ENCODE assay signal across 1 cellular context in genomic region chr7:148940702-148941597, GRCh38.
TF ChIP-seq lines count a peak whose summit lies in the region.

No MANE protein-coding gene starts in this region.

TF ChIP-seq in HepG2, 621 proteins besides CTCF, POLR2A, EP300 and RAD21 (continued from another document and continues in another):
- TF ChIP-seq MXI1 (IDR thresholded peaks at IDR 0.05; ENCODE audit: borderline replicate concordance, low read depth, low read length) (peak; percentile 62; the same call in 1 of the 3 replicates), HCFC1 (IDR thresholded peaks at IDR 0.05; ENCODE audit: low read depth, low read length) (no peak), MIXL1 (CRISPR knock-in tag; IDR thresholded peaks at IDR 0.05) (peak; percentile 55; the same call in 1 of the 2 replicates), TOE1 (CRISPR knock-in tag; IDR thresholded peaks at IDR 0.05) (no peak), PCBP2 (optimal IDR thresholded peaks at IDR 0.05; ENCODE audit: low read depth, low read length, poor library complexity, severe bottlenecking) (no peak), SP2 (CRISPR knock-in tag; IDR thresholded peaks at IDR 0.05) (no peak), FOXO4 (CRISPR knock-in tag; conservative IDR thresholded peaks at IDR 0.05) (no peak), HHEX (CRISPR knock-in tag; IDR thresholded peaks at IDR 0.05) (no peak), NFKB2 (CRISPR knock-in tag; IDR thresholded peaks at IDR 0.05; ENCODE audit: borderline replicate concordance) (peak; percentile 86; the same call in 1 of the 2 replicates), MAFK (conservative IDR thresholded peaks at IDR 0.05 in 1 of 2, IDR thresholded peaks at IDR 0.05 in 1 of 2; ENCODE audit: low read length in 2 of 2) (no peak), KDM5B (CRISPR knock-in tag; IDR thresholded peaks at IDR 0.05; ENCODE audit: borderline replicate concordance) (peak; percentile 73; the same call in 1 of the 2 replicates), ARID3A (IDR thresholded peaks at IDR 0.05; ENCODE audit: low read depth, low read length) (peak; percentile 61; the same call in 1 of the 2 replicates), ZNF33A (CRISPR knock-in tag; IDR thresholded peaks at IDR 0.05; ENCODE audit: borderline replicate concordance) (no peak), TFE3 (CRISPR knock-in tag; IDR thresholded peaks at IDR 0.05) (no peak), ZNF841 (CRISPR knock-in tag; IDR thresholded peaks at IDR 0.05; ENCODE audit: borderline replicate concordance) (no peak), SIX1 (CRISPR knock-in tag; IDR thresholded peaks at IDR 0.05; ENCODE audit: borderline replicate concordance) (no peak), CHD2 (IDR thresholded peaks at IDR 0.05; ENCODE audit: low read depth, low read length) (no peak), ZBTB49 (CRISPR knock-in tag; IDR thresholded peaks at IDR 0.05; ENCODE audit: borderline replicate concordance) (no peak), POLR2AphosphoS2 (IDR thresholded peaks at IDR 0.05; ENCODE audit: low read depth, low read length) (no peak), FOXM1 (CRISPR knock-in tag; IDR thresholded peaks at IDR 0.05) (no peak), NCOA1 (CRISPR knock-in tag; IDR thresholded peaks at IDR 0.05) (no peak), CBX5 (CRISPR knock-in tag; IDR thresholded peaks at IDR 0.05; ENCODE audit: borderline replicate concordance) (peak; percentile 18; the same call in 1 of the 2 replicates), MTA3 (CRISPR knock-in tag; IDR thresholded peaks at IDR 0.05) (no peak), HNF4A (CRISPR knock-in tag; IDR thresholded peaks at IDR 0.05) (no peak; the same call in 1 of the 2 replicates), NCOA5 (CRISPR knock-in tag; IDR thresholded peaks at IDR 0.05) (no peak), ZNF20 (CRISPR knock-in tag; IDR thresholded peaks at IDR 0.05) (no peak), ZNF234 (CRISPR knock-in tag; conservative IDR thresholded peaks at IDR 0.05) (no peak), ZNF362 (CRISPR knock-in tag; IDR thresholded peaks at IDR 0.05; ENCODE audit: borderline replicate concordance) (no peak)
- TF ChIP-seq, protein P1, sequence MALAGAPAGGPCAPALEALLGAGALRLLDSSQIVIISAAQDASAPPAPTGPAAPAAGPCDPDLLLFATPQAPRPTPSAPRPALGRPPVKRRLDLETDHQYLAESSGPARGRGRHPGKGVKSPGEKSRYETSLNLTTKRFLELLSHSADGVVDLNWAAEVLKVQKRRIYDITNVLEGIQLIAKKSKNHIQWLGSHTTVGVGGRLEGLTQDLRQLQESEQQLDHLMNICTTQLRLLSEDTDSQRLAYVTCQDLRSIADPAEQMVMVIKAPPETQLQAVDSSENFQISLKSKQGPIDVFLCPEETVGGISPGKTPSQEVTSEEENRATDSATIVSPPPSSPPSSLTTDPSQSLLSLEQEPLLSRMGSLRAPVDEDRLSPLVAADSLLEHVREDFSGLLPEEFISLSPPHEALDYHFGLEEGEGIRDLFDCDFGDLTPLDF (CRISPR knock-in tag; IDR thresholded peaks at IDR 0.05) = peak; percentile 54; the same call in 1 of the 2 replicates
- TF ChIP-seq, protein P2, sequence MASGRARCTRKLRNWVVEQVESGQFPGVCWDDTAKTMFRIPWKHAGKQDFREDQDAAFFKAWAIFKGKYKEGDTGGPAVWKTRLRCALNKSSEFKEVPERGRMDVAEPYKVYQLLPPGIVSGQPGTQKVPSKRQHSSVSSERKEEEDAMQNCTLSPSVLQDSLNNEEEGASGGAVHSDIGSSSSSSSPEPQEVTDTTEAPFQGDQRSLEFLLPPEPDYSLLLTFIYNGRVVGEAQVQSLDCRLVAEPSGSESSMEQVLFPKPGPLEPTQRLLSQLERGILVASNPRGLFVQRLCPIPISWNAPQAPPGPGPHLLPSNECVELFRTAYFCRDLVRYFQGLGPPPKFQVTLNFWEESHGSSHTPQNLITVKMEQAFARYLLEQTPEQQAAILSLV (CRISPR knock-in tag; IDR thresholded peaks at IDR 0.05; ENCODE audit: borderline replicate concordance) = no peak; the same call in 1 of the 2 replicates
- TF ChIP-seq, protein P3, sequence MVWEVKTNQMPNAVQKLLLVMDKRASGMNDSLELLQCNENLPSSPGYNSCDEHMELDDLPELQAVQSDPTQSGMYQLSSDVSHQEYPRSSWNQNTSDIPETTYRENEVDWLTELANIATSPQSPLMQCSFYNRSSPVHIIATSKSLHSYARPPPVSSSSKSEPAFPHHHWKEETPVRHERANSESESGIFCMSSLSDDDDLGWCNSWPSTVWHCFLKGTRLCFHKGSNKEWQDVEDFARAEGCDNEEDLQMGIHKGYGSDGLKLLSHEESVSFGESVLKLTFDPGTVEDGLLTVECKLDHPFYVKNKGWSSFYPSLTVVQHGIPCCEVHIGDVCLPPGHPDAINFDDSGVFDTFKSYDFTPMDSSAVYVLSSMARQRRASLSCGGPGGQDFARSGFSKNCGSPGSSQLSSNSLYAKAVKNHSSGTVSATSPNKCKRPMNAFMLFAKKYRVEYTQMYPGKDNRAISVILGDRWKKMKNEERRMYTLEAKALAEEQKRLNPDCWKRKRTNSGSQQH (CRISPR knock-in tag; IDR thresholded peaks at IDR 0.05; ENCODE audit: low read depth) = no peak
- TF ChIP-seq, protein P4, sequence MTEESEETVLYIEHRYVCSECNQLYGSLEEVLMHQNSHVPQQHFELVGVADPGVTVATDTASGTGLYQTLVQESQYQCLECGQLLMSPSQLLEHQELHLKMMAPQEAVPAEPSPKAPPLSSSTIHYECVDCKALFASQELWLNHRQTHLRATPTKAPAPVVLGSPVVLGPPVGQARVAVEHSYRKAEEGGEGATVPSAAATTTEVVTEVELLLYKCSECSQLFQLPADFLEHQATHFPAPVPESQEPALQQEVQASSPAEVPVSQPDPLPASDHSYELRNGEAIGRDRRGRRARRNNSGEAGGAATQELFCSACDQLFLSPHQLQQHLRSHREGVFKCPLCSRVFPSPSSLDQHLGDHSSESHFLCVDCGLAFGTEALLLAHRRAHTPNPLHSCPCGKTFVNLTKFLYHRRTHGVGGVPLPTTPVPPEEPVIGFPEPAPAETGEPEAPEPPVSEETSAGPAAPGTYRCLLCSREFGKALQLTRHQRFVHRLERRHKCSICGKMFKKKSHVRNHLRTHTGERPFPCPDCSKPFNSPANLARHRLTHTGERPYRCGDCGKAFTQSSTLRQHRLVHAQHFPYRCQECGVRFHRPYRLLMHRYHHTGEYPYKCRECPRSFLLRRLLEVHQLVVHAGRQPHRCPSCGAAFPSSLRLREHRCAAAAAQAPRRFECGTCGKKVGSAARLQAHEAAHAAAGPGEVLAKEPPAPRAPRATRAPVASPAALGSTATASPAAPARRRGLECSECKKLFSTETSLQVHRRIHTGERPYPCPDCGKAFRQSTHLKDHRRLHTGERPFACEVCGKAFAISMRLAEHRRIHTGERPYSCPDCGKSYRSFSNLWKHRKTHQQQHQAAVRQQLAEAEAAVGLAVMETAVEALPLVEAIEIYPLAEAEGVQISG (CRISPR knock-in tag; IDR thresholded peaks at IDR 0.05) = peak; percentile 67
- TF ChIP-seq, protein P5, sequence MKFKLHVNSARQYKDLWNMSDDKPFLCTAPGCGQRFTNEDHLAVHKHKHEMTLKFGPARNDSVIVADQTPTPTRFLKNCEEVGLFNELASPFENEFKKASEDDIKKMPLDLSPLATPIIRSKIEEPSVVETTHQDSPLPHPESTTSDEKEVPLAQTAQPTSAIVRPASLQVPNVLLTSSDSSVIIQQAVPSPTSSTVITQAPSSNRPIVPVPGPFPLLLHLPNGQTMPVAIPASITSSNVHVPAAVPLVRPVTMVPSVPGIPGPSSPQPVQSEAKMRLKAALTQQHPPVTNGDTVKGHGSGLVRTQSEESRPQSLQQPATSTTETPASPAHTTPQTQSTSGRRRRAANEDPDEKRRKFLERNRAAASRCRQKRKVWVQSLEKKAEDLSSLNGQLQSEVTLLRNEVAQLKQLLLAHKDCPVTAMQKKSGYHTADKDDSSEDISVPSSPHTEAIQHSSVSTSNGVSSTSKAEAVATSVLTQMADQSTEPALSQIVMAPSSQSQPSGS (CRISPR knock-in tag; IDR thresholded peaks at IDR 0.05) = no peak
- TF ChIP-seq, protein P6, sequence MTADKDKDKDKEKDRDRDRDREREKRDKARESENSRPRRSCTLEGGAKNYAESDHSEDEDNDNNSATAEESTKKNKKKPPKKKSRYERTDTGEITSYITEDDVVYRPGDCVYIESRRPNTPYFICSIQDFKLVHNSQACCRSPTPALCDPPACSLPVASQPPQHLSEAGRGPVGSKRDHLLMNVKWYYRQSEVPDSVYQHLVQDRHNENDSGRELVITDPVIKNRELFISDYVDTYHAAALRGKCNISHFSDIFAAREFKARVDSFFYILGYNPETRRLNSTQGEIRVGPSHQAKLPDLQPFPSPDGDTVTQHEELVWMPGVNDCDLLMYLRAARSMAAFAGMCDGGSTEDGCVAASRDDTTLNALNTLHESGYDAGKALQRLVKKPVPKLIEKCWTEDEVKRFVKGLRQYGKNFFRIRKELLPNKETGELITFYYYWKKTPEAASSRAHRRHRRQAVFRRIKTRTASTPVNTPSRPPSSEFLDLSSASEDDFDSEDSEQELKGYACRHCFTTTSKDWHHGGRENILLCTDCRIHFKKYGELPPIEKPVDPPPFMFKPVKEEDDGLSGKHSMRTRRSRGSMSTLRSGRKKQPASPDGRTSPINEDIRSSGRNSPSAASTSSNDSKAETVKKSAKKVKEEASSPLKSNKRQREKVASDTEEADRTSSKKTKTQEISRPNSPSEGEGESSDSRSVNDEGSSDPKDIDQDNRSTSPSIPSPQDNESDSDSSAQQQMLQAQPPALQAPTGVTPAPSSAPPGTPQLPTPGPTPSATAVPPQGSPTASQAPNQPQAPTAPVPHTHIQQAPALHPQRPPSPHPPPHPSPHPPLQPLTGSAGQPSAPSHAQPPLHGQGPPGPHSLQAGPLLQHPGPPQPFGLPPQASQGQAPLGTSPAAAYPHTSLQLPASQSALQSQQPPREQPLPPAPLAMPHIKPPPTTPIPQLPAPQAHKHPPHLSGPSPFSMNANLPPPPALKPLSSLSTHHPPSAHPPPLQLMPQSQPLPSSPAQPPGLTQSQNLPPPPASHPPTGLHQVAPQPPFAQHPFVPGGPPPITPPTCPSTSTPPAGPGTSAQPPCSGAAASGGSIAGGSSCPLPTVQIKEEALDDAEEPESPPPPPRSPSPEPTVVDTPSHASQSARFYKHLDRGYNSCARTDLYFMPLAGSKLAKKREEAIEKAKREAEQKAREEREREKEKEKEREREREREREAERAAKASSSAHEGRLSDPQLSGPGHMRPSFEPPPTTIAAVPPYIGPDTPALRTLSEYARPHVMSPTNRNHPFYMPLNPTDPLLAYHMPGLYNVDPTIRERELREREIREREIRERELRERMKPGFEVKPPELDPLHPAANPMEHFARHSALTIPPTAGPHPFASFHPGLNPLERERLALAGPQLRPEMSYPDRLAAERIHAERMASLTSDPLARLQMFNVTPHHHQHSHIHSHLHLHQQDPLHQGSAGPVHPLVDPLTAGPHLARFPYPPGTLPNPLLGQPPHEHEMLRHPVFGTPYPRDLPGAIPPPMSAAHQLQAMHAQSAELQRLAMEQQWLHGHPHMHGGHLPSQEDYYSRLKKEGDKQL (CRISPR knock-in tag; IDR thresholded peaks at IDR 0.05; ENCODE audit: low read depth) = no peak
